ENCODE assay signal across 8 cellular contexts in genomic region chr2:62196278-62196901, GRCh38. TPM values are rescaled to one million over a fixed set of nuclear protein-coding genes. Genes with fewer than 3 reads are reported as not detected.
DNase-seq lines count a peak whose midpoint lies in the region; ATAC-seq, FAIRE-seq and TF ChIP-seq lines count a peak whose summit lies in the region.

No MANE protein-coding gene starts in this region.

- BruUV-seq in GM12878 (replicated peaks; lab: Mats Ljungman, UMichigan) = no TSS peak

- peak; percentile 6 for TF ChIP-seq POLR2A in GM12878 (IDR thresholded peaks at IDR 0.05; ENCODE audit: low read depth, low read length)

- H3K27ac Mint-ChIP-seq in T-helper 17 cell = peak overlapping the region; percentile 54
- H3K27ac Mint-ChIP-seq in immature natural killer cell = peak overlapping the region; percentile 64 to 91 (median 78)

- peaks cover 39% of the 10 kb centered on the region for H3K4me1 Mint-ChIP-seq in T-helper 17 cell
- peaks cover 41 to 42% of the 10 kb centered on the region in 2 donors for H3K4me1 Mint-ChIP-seq in immature natural killer cell

- H3K9me3 Mint-ChIP-seq in immature natural killer cell = no peaks in the 10 kb centered on the region

- TF ChIP-seq EP300 in GM12878 (IDR thresholded peaks at IDR 0.05; ENCODE audit: borderline replicate concordance in 1 of 2, control insufficient read depth in 1 of 2, low read depth in 2 of 2, low read length in 2 of 2) = no peak

- H3K9me3 ChIP-seq in T-helper 17 cell (ENCODE audit: control insufficient read depth, low read length, poor library complexity, severe bottlenecking) = no peaks in the 10 kb centered on the region
- no peaks in the 10 kb centered on the region for H3K9me3 ChIP-seq in GM12878 (replicated peaks; ENCODE audit: control insufficient read depth, insufficient read depth, low read length)

- in situ Hi-C loops in GM12878 (cut with MboI) = no loop called here

- peaks cover 34% of the 10 kb centered on the region for H3K4me1 ChIP-seq in ACC112 (ENCODE audit: control insufficient read depth, insufficient read depth, low read length, unreplicated experiment)
- H3K4me1 ChIP-seq in GM12878 (ENCODE audit: control insufficient read depth, insufficient read depth, low read length) = peaks cover 12% of the 10 kb centered on the region

- DNase-seq in T-helper 17 cell (peak; percentile 17 to 54 (median 51)), GM12878 (ENCODE audit: low read depth, low spot score) (no peak), immature natural killer cell (peak; percentile 57 to 61 (median 59)), OCI-M2 (lab: John Stamatoyannopoulos, UW; ENCODE audit: unreplicated experiment) (no peak)
- peak in 2 of 3 donors; percentile 20 to 57 for DNase-seq in stimulated activated CD4-positive, alpha-beta T cell treated with anti-CD3 and anti-CD28 coated beads, Interleukin-12 subunit alpha, Interleukin-12 subunit beta, amount 100 ng/mL, for 48 hours (ENCODE audit: low read depth in 2 of 3, low spot score in 1 of 3)

- TF ChIP-seq CTCF in GM12878 (IDR thresholded peaks at IDR 0.05 in 2 of 3, conservative IDR thresholded peaks at IDR 0.05 in 1 of 3; ENCODE audit: control insufficient read depth in 2 of 3, extremely low read depth in 1 of 3, insufficient read depth in 1 of 3, low read depth in 3 of 3, low read length in 3 of 3) = no peak

- peak overlapping the region; percentile 94 for H3K9ac ChIP-seq in GM12878 (ENCODE audit: control insufficient read depth, insufficient read depth, low read length)

- peak overlapping the region; percentile 62 for H3K27ac ChIP-seq in ACC112 (ENCODE audit: low read depth, low read length)
- H3K27ac ChIP-seq in GM12878 (ENCODE audit: control insufficient read depth, insufficient read depth) = peak overlapping the region; percentile 81

- no peaks in the 10 kb centered on the region for H3K36me3 Mint-ChIP-seq in T-helper 17 cell (ENCODE audit: low read depth)
- no peaks in the 10 kb centered on the region for H3K36me3 Mint-ChIP-seq in immature natural killer cell

- H3K27me3 ChIP-seq in ACC112 (ENCODE audit: insufficient read depth, low read length) (no peaks in the 10 kb centered on the region), GM12878 (replicated peaks in 1 of 2; ENCODE audit: control insufficient read depth in 2 of 2, insufficient read depth in 2 of 2, low read length in 1 of 2) (no peaks in the 10 kb centered on the region)

- no peak overlapping the region for H3K4me2 ChIP-seq in GM12878 (ENCODE audit: control insufficient read depth, insufficient read depth)

- intact Hi-C loops in GM12878 (cut with micrococcal nuclease; ENCODE audit: unreplicated experiment) = loop anchor here (2.0 to 10.0 kb wide), 2 partner anchors 52 to 132 kb away; no protein-coding TSS in a partner anchor

- H3K27me3 Mint-ChIP-seq in T-helper 17 cell (no peaks in the 10 kb centered on the region), immature natural killer cell (ENCODE audit: low read depth in 3 of 3) (peaks cover 0 to 18% (median 4%) of the 10 kb centered on the region in 3 donors)

- peaks cover 51% of the 10 kb centered on the region for H3K79me2 ChIP-seq in ACC112 (ENCODE audit: control insufficient read depth, insufficient read depth, low read length, unreplicated experiment)
- peaks cover 79% of the 10 kb centered on the region for H3K79me2 ChIP-seq in GM12878 (ENCODE audit: control insufficient read depth, insufficient read depth, low read length)

- peak; percentile 38 for ATAC-seq in GM19324 (IDR thresholded peaks at IDR 0.05; ENCODE audit: low FRiP score, unreplicated experiment)
- ATAC-seq in HG03439 (IDR thresholded peaks at IDR 0.05; ENCODE audit: unreplicated experiment) = peak; percentile 32
- ATAC-seq in T-helper 17 cell = peak; percentile 44
- ATAC-seq in GM12878 = peak; percentile 22

- peak overlapping the region; percentile 92 for H3K4me3 Mint-ChIP-seq in T-helper 17 cell
- peak overlapping the region; percentile 77 to 90 (median 89) for H3K4me3 Mint-ChIP-seq in immature natural killer cell

- TF ChIP-seq RAD21 in GM12878 (IDR thresholded peaks at IDR 0.05; ENCODE audit: insufficient read depth, low read depth, low read length) = no peak

- H2AFZ ChIP-seq in ACC112 (ENCODE audit: low read length, unreplicated experiment) (peak overlapping the region; percentile 90), GM12878 (ENCODE audit: control insufficient read depth, low read depth, low read length) (peak overlapping the region; percentile 4; the same call in 1 of the 2 replicates)

- H3K36me3 ChIP-seq in ACC112 (ENCODE audit: insufficient read depth, low read length) (no peaks in the 10 kb centered on the region), GM12878 (ENCODE audit: control insufficient read depth in 2 of 2, insufficient read depth in 2 of 2, low read length in 1 of 2) (peaks cover 0 to 3% of the 10 kb centered on the region in 2 experiments; a peak in 1 of 4 replicates)

- FAIRE-seq in GM12878 (lab: Jason Lieb, UNC) = no peak

- POLR2A ChIA-PET in GM12878 (lab: Charles Lee) = interaction anchor here (0.6 to 2.6 kb wide), 10 partner anchors 46 to 201 kb away, joined by 3 to 13 read pairs (median 4); no protein-coding TSS in a partner anchor

- under 1% methylated on average over 41 of the region's 63 CpGs for WGBS in GM12878 (ENCODE audit: insufficient coverage, insufficient replicate concordance, low lambda C conversion rate, missing lambda C conversion rate)

- CTCF ChIA-PET in GM12878 (lab: Yijun Ruan, JAX) = interaction anchor here (0.6 to 1.5 kb wide), 9 partner anchors 13 to 218 kb away, joined by 3 to 6 read pairs (median 4); no protein-coding TSS in a partner anchor

- H3K4me3 ChIP-seq in ACC112 (ENCODE audit: low read depth, low read length) (peak overlapping the region; percentile 100), GM12878 (peak overlapping the region; percentile 86)

- SMC1A ChIA-PET in GM12878 (lab: Charles Lee; ENCODE audit: uncharacterized antibody, unreplicated experiment) = interaction anchor here (0.6 to 5.1 kb wide), 11 partner anchors 21 to 215 kb away, joined by 3 to 91 read pairs (median 7); no protein-coding TSS in a partner anchor

- H4K20me1 ChIP-seq in GM12878 (ENCODE audit: control insufficient read depth, insufficient read depth) = peaks cover 8% of the 10 kb centered on the region

- RAD21 ChIA-PET in GM12878 (lab: Charles Lee; ENCODE audit: unreplicated experiment) = interaction anchor here (0.6 to 5.1 kb wide), 18 partner anchors 13 to 215 kb away, joined by 3 to 114 read pairs (median 6); no protein-coding TSS in a partner anchor

TF ChIP-seq in GM12878, 131 proteins besides CTCF, POLR2A, EP300 and RAD21 (continues in another document):
- TF ChIP-seq LARP7 (IDR thresholded peaks at IDR 0.05) (peak; percentile 79; the same call in 1 of the 2 replicates), STAT1 (conservative IDR thresholded peaks at IDR 0.05) (no peak), SMARCA5 (IDR thresholded peaks at IDR 0.05) (peak; percentile 8), NBN (IDR thresholded peaks at IDR 0.05) (peak; percentile 21; the same call in 1 of the 2 replicates), E4F1 (IDR thresholded peaks at IDR 0.05; ENCODE audit: borderline replicate concordance, partially characterized antibody) (peak; percentile 39)

RNA-seq across cellular contexts. Expression of gene B3GNT2, which starts 0.5 kb away (rescaled TPM):
- total RNA-seq in T-helper 17 cell (10 to 100 TPM; 39.1 to 43.9 TPM), GM12878 (2014; rRNA removed) (78.7 and 97.7 TPM in 2 replicates), GM12878 (2014; rRNA removed; fragmentation: Illumina TruSeq; extraction: Trizol) (93.5 and 98.4 TPM in 2 replicates), GM12878 (2021) (59.6 and 63.8 TPM in 2 replicates)
- total RNA-seq in GM12878 (2013; cell fraction: nucleolus; rRNA removed) = 162 and 165 TPM in 2 replicates
- 31.4 TPM for polyA plus RNA-seq in GM12878 (2011; ENCODE audit: low read depth)
- polyA plus RNA-seq in GM12878 (2011; rRNA removed) (73.9 and 100 TPM in 2 replicates), GM12878 (2014; fragmentation: Illumina TruSeq; extraction: Trizol) (84.8 and 117 TPM in 2 replicates), GM12878 (2014; fragmentation: Nextera tagmentation; extraction: Ambion mirVana) (10 to 100 TPM; 19.7 to 36.5 TPM), GM12878 (2014; rRNA removed) (48.3 and 58.9 TPM in 2 replicates), GM12878 (2016; fragmentation: Nextera tagmentation; extraction: Ambion mirVana) (100 to 1,000 TPM; 102 to 103 TPM), immature natural killer cell (10 to 100 TPM; 46.7 to 96.9 (median 50.4) TPM)
- 32.6 and 37.4 TPM in 2 replicates for polyA plus RNA-seq in GM12878 (2011; cell fraction: cytosol; rRNA removed)
- 25.4 and 27.2 TPM in 2 replicates for polyA plus RNA-seq in GM12878 (2011; cell fraction: nucleus; rRNA removed)
- polyA plus RNA-seq in GM12878 (2012) = 41.8 and 83.8 TPM in 2 replicates
- 72.0 and 80.5 TPM in 2 replicates for polyA minus RNA-seq in GM12878 (2011; rRNA and poly(A)+ RNA removed)
- polyA minus RNA-seq in GM12878 (2011; cell fraction: cytosol; rRNA and poly(A)+ RNA removed) = 27.7 and 31.4 TPM in 2 replicates
- polyA minus RNA-seq in GM12878 (2011; cell fraction: nucleus; rRNA and poly(A)+ RNA removed) = 20.8 and 31.0 TPM in 2 replicates

Comparison
In these comparisons a context has a peak if more than half of its experiments do, and no peak if none do; other contexts are left out.
1. DNase-seq: peak in T-helper 17 cell (3 of 3), immature natural killer cell (3 of 3) and stimulated activated CD4-positive, alpha-beta T cell treated with anti-CD3 and anti-CD28 coated beads, Interleukin-12 subunit alpha, Interleukin-12 subunit beta, amount 100 ng/mL, for 48 hours (2 of 3); none in GM12878 (single experiment) and OCI-M2 (single experiment).
2. Peak in every context shown above with its lines, with median percentiles within 50 percentile points of each other: ATAC-seq.